Comparison of ENCODE assay signal across 9 cellular contexts in the genomic region with DNA sequence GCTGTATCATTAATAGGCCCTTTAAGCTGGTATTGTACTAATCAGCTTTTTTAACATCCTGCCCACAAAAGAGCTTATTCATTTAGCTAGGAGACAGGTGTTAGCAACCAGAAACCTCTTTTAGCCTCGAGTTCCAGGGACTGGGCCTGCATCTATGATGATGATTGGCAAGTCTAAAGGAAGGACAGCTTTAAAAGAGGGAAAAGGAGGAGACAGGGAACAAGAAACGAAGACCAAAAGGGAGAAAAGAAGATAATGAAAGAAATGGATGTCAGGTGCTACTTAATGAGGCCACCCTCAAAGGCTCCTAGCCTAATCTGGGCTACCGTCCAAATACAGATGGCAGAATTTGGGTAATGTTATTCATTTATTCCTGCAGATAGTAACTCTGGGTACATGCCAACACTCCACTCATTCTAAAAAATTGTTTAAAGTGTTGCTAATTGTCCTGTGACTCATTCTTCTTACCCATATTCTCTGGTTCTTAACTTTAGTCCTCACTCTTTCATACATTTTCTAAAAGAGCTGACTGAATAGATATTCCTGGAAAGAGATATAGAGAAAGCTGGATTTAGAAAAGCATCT. TPM values are rescaled to one million over a fixed set of nuclear protein-coding genes. Genes with fewer than 3 reads are reported as not detected.
DNase-seq lines count a peak whose midpoint lies in the region; ATAC-seq and TF ChIP-seq lines count a peak whose summit lies in the region.
"Had no signal": no experiment of that assay in that cellular context is flagged by ENCODE, and none has a peak within 500 bp of the region (broad histone marks: within the 10 kb centered on the region; RNA-seq: fewer than 3 reads in every experiment).

No MANE protein-coding gene starts in this region.

- no peaks in the 10 kb centered on the region for H4K20me1 ChIP-seq in GM23248 (ENCODE audit: insufficient read depth)

- H3K4me1 ChIP-seq in GM23248 (ENCODE audit: insufficient read depth) = peaks cover 23% of the 10 kb centered on the region

- ATAC-seq in GM21381 (IDR thresholded peaks at IDR 0.05; ENCODE audit: unreplicated experiment) = no peak
- ATAC-seq: body of pancreas had no signal

- no peak overlapping the region for H3K27ac ChIP-seq in GM23248

- TF ChIP-seq POLR2A in erythroblast (IDR thresholded peaks at IDR 0.05; ENCODE audit: low read length) = peak; percentile 20

- in situ Hi-C loops in GM23248 (cut with MboI) = loop anchor here (25.0 kb wide), 1 partner anchor 1430 kb away; no protein-coding TSS in a partner anchor
- in situ Hi-C loops in KBM-7 (cut with MboI; ENCODE audit: low pct_unique_long_range_greater_than_20kb, low sequenced_read_pairs) = no loop called here

- DNase-seq in AG04449 (ENCODE audit: low read depth, low spot score) (peak; percentile 53), GM23248 (peak; percentile 87), RKO (ENCODE audit: low spot score) (peak; percentile 92), erythroblast (lab: John Stamatoyannopoulos, UW) (peak; percentile 69 to 73), GM19240 (ENCODE audit: insufficient read length, low spot score) (no peak), occipital lobe (lab: John Stamatoyannopoulos, UW) (no peak), KBM-7 (no peak)

- H3K4me3 ChIP-seq in AG04449 (ENCODE audit: low read depth, low read length) = no peak overlapping the region
- no peak overlapping the region for H3K4me3 ChIP-seq in GM23248
- H3K4me3 ChIP-seq: body of pancreas had no signal

- no peaks in the 10 kb centered on the region for H3K27me3 ChIP-seq in GM23248 (replicated peaks; ENCODE audit: insufficient read depth)
- H3K27me3 ChIP-seq: body of pancreas had no signal

- CTCF ChIA-PET in AG04449 (lab: Yijun Ruan, JAX) = interaction anchor here (1.4 to 1.7 kb wide), 3 partner anchors 8 to 83 kb away, joined by 4 read pairs; a partner anchor contains a TSS

- peak overlapping the region; percentile 9 for H3K4me2 ChIP-seq in GM23248 (ENCODE audit: unreplicated experiment)

- H3K9ac ChIP-seq in GM23248 = no peak overlapping the region

- H3F3A ChIP-seq in GM23248 (ENCODE audit: insufficient read depth) = peaks cover 16% of the 10 kb centered on the region

- no peaks in the 10 kb centered on the region for H3K9me2 ChIP-seq in GM23248 (ENCODE audit: insufficient read depth)

- H3K36me3 ChIP-seq in GM23248 (ENCODE audit: low read depth) = no peaks in the 10 kb centered on the region

- POLR2A ChIA-PET in AG04449 (lab: Yijun Ruan, JAX) = interaction anchor here (1.3 kb wide), 1 partner anchor 102 kb away, joined by 8 read pairs; a partner anchor contains a TSS

- no peak for TF ChIP-seq CTCF in AG04449 (IDR thresholded peaks at IDR 0.05; ENCODE audit: insufficient read depth, low read length, missing control alignments)

- WGBS in GM23248 (ENCODE audit: low coverage in 1 of 2, low lambda C conversion rate in 2 of 2, missing lambda C conversion rate in 2 of 2), 2 experiments = 32 to 38% methylated on average over 3 of the region's 3 CpGs

- H3K9me3 ChIP-seq in GM23248 (ENCODE audit: low read depth) = no peaks in the 10 kb centered on the region
- H3K9me3 ChIP-seq: body of pancreas had no signal

- H3K79me2 ChIP-seq in GM23248 (ENCODE audit: insufficient read depth) = peaks cover 41% of the 10 kb centered on the region

- H2AFZ ChIP-seq in GM23248 = no peak overlapping the region

RNA-seq across cellular contexts. Expression of a gene that starts 18.7 kb away (rescaled TPM):
- total RNA-seq in GM23248 (2014; rRNA removed; shearing (Covaris generic)) = 7.0 and 9.0 TPM in 2 replicates
- polyA plus RNA-seq in GM23248 (2016; fragmentation: Nextera tagmentation; extraction: Ambion mirVana) = 3.9 and 4.2 TPM in 2 replicates
- total RNA-seq in occipital lobe = 7.8 TPM

RNA-seq across cellular contexts. Expression of a gene that starts 37.5 kb away (rescaled TPM):
- 2.8 and 9.9 TPM in 2 replicates for total RNA-seq in GM23248 (2014; rRNA removed; shearing (Covaris generic))
- polyA plus RNA-seq in GM23248 (2016; fragmentation: Nextera tagmentation; extraction: Ambion mirVana) = 7.7 and 8.0 TPM in 2 replicates
- 8.6 TPM for total RNA-seq in occipital lobe

RNA-seq across cellular contexts. Expression of a gene that starts 39.2 kb away (rescaled TPM):
- total RNA-seq in GM23248 (2014; rRNA removed; shearing (Covaris generic)) = not detected in 2 replicates
- polyA plus RNA-seq in GM23248 (2016; fragmentation: Nextera tagmentation; extraction: Ambion mirVana) = not detected in 2 replicates
- not detected for total RNA-seq in occipital lobe
- total RNA-seq: body of pancreas had no signal

RNA-seq across cellular contexts. Expression of a gene that starts 59.9 kb away (rescaled TPM):
- total RNA-seq in GM23248 (2014; rRNA removed; shearing (Covaris generic)) = 16.7 and 18.5 TPM in 2 replicates
- 6.8 and 6.9 TPM in 2 replicates for polyA plus RNA-seq in GM23248 (2016; fragmentation: Nextera tagmentation; extraction: Ambion mirVana)
- 22.8 TPM for total RNA-seq in occipital lobe

Comparison
In these comparisons a context has a peak if more than half of its experiments do, and no peak if none do; other contexts are left out.
1. DNase-seq: peak in AG04449 (single experiment), GM23248 (single experiment), RKO (single experiment) and erythroblast (2 of 2); none in GM19240 (single experiment), occipital lobe (single experiment) and KBM-7 (single experiment).